18 cellular contexts compared by ENCODE assay signal in genomic region chr16:67708368-67708771, GRCh38. TPM values are rescaled to one million over a fixed set of nuclear protein-coding genes. Genes with fewer than 3 reads are reported as not detected.
DNase-seq lines count a peak whose midpoint lies in the region; ATAC-seq and TF ChIP-seq lines count a peak whose summit lies in the region.
"Had no signal": no experiment of that assay in that cellular context is flagged by ENCODE, and none has a peak within 500 bp of the region (broad histone marks: within the 10 kb centered on the region; RNA-seq: fewer than 3 reads in every experiment).

No MANE protein-coding gene starts in this region.

- no peak for TF ChIP-seq EP300 in suprapubic skin (IDR thresholded peaks at IDR 0.05)

- no peak for TF ChIP-seq POLR2A in suprapubic skin (IDR thresholded peaks at IDR 0.05)

- H3K4me3 ChIP-seq in epithelial cell of esophagus (ENCODE audit: low read length) = no peak overlapping the region
- no peak overlapping the region for H3K4me3 ChIP-seq in psoas muscle
- no peak overlapping the region for H3K4me3 ChIP-seq in suprapubic skin
- H3K4me3 ChIP-seq: gastroesophageal sphincter, SK-N-MC, tibial artery had no signal

- H3K27me3 ChIP-seq in psoas muscle (ENCODE audit: insufficient read depth in 3 of 3, low read length in 2 of 3) = no peaks in the 10 kb centered on the region
- no peaks in the 10 kb centered on the region for H3K27me3 ChIP-seq in suprapubic skin
- H3K27me3 ChIP-seq: gastroesophageal sphincter, tibial artery had no signal

- peak overlapping the region; percentile 81 for H3K27ac ChIP-seq in psoas muscle
- H3K27ac ChIP-seq in suprapubic skin = no peak overlapping the region
- H3K27ac ChIP-seq: gastroesophageal sphincter, SK-N-MC, tibial artery had no signal

- H3K9me3 ChIP-seq in psoas muscle (no peaks in the 10 kb centered on the region), suprapubic skin (no peaks in the 10 kb centered on the region)
- H3K9me3 ChIP-seq: gastroesophageal sphincter, tibial artery had no signal

- peak; percentile 43 for DNase-seq in EL
- peak; percentile 7 for DNase-seq in HT1080 (ENCODE audit: low read depth)
- peak; percentile 60 for DNase-seq in epithelial cell of esophagus (ENCODE audit: low read depth)
- DNase-seq in psoas muscle = peak; percentile 33 to 66
- DNase-seq in suprapubic skin (ENCODE audit: low spot score in 2 of 2) = no peak
- DNase-seq in GM19238 (ENCODE audit: insufficient read length, low spot score) = no peak
- DNase-seq: activated CD4-positive, CD25-positive, alpha-beta regulatory T cell; endodermal cell; kidney glomerular epithelial cell; NCI-H1694 treated with DMSO at 0.1 percent for 48 hours; NCI-H226; nephron progenitor cell; stimulated activated CD4-positive, alpha-beta T cell treated with anti-CD3 and anti-CD28 coated beads, Interleukin-12 subunit alpha, Interleukin-12 subunit beta, amount 100 ng/mL, for 4 hours; tibial artery had no signal

- H3K36me3 ChIP-seq in psoas muscle (ENCODE audit: insufficient read depth in 1 of 2, low read depth in 1 of 2) (no peaks in the 10 kb centered on the region), suprapubic skin (no peaks in the 10 kb centered on the region)
- H3K36me3 ChIP-seq: gastroesophageal sphincter, tibial artery had no signal

- TF ChIP-seq CTCF in epithelial cell of esophagus (IDR thresholded peaks at IDR 0.05; ENCODE audit: insufficient read depth, low read depth, low read length, missing control alignments) = no peak
- TF ChIP-seq CTCF in psoas muscle (IDR thresholded peaks at IDR 0.05) = no peak
- TF ChIP-seq CTCF in suprapubic skin (IDR thresholded peaks at IDR 0.05) = no peak

- H3K4me1 ChIP-seq in psoas muscle = peaks cover 44% of the 10 kb centered on the region
- H3K4me1 ChIP-seq in suprapubic skin = peaks cover 8% of the 10 kb centered on the region
- H3K4me1 ChIP-seq: gastroesophageal sphincter, tibial artery had no signal

- 10 to 32% (median 18%) methylated on average over 2 of the region's 2 CpGs for WGBS in psoas muscle, 3 donors
- WGBS in suprapubic skin = 49% methylated on average over 2 of the region's 2 CpGs

- intact Hi-C loops in psoas muscle (cut with DNase I) = no loop called here

- ATAC-seq in psoas muscle (peak; percentile 86 to 96 (median 94)), GM18520 (IDR thresholded peaks at IDR 0.05; ENCODE audit: unreplicated experiment) (no peak), HG02840 (IDR thresholded peaks at IDR 0.05; ENCODE audit: low FRiP score, unreplicated experiment) (no peak)
- ATAC-seq: gastroesophageal sphincter had no signal

RNA-seq across cellular contexts. Expression of gene GFOD2, which starts 10.7 kb away (rescaled TPM):
- 20.4 and 24.4 TPM in 2 replicates for total RNA-seq in HT1080 (2014; rRNA removed; shearing (Covaris generic))
- polyA plus RNA-seq in HT1080 (2015; cell fraction: cytosol; rRNA removed) = 17.7 and 18.4 TPM in 2 replicates
- polyA plus RNA-seq in HT1080 (2015; cell fraction: nucleus; rRNA removed) = 12.7 and 13.7 TPM in 2 replicates
- total RNA-seq in psoas muscle (10 to 100 TPM in 1 of 4 donors, 1 to 10 TPM in 3; 8.0 to 11.3 (median 9.0) TPM), suprapubic skin (10 to 100 TPM; 18.3 to 31.1 (median 25.9) TPM)
- polyA plus RNA-seq in psoas muscle = 10 to 100 TPM; 12.2 to 17.3 (median 17.0) TPM

RNA-seq across cellular contexts. Expression of gene C16orf86, which starts 41.8 kb away (rescaled TPM):
- total RNA-seq in HT1080 (2014; rRNA removed; shearing (Covaris generic)) = 0.27 and 2.5 TPM in 2 replicates
- polyA plus RNA-seq in HT1080 (2015; cell fraction: cytosol; rRNA removed) = 1.2 and 2.2 TPM in 2 replicates
- polyA plus RNA-seq in HT1080 (2015; cell fraction: nucleus; rRNA removed) = 2.9 and 4.9 TPM in 2 replicates
- total RNA-seq in psoas muscle (1 to 10 TPM; 5.1 to 7.3 (median 5.9) TPM), suprapubic skin (1 to 10 TPM; 2.1 to 6.8 (median 3.6) TPM)
- polyA plus RNA-seq in psoas muscle = 1 to 10 TPM; 2.6 to 6.5 (median 4.5) TPM

RNA-seq across cellular contexts. Expression of gene ENKD1, which starts 41.8 kb away (rescaled TPM):
- 25.6 and 26.2 TPM in 2 replicates for total RNA-seq in HT1080 (2014; rRNA removed; shearing (Covaris generic))
- polyA plus RNA-seq in HT1080 (2015; cell fraction: cytosol; rRNA removed) = 16.7 and 21.9 TPM in 2 replicates
- polyA plus RNA-seq in HT1080 (2015; cell fraction: nucleus; rRNA removed) = 36.8 and 45.7 TPM in 2 replicates
- total RNA-seq in psoas muscle (1 to 10 TPM; 6.5 to 7.6 (median 7.1) TPM), suprapubic skin (10 to 100 TPM; 10.1 to 33.6 (median 13.7) TPM)
- 10 to 100 TPM; 17.5 to 20.7 (median 19.2) TPM for polyA plus RNA-seq in psoas muscle

RNA-seq across cellular contexts. Expression of gene PARD6A, which starts 47.6 kb away (rescaled TPM):
- 2.8 and 3.8 TPM in 2 replicates for total RNA-seq in HT1080 (2014; rRNA removed; shearing (Covaris generic))
- polyA plus RNA-seq in HT1080 (2015; cell fraction: cytosol; rRNA removed) = 1.4 and 2.0 TPM in 2 replicates
- 0.17 and 0.95 TPM in 2 replicates for polyA plus RNA-seq in HT1080 (2015; cell fraction: nucleus; rRNA removed)
- 1 to 10 TPM; 4.9 to 6.8 (median 5.9) TPM for total RNA-seq in psoas muscle
- polyA plus RNA-seq in psoas muscle = 10 to 100 TPM in 1 of 3 donors, 1 to 10 TPM in 2; 8.0 to 11.0 (median 9.9) TPM
- total RNA-seq in suprapubic skin = 1 to 10 TPM; 2.3 to 4.3 (median 3.4) TPM

RNA-seq across cellular contexts. Expression of gene ACD, which starts 48.3 kb away (rescaled TPM):
- 39.8 and 47.9 TPM in 2 replicates for total RNA-seq in HT1080 (2014; rRNA removed; shearing (Covaris generic))
- 42.8 and 45.5 TPM in 2 replicates for polyA plus RNA-seq in HT1080 (2015; cell fraction: cytosol; rRNA removed)
- polyA plus RNA-seq in HT1080 (2015; cell fraction: nucleus; rRNA removed) = 56.2 and 75.2 TPM in 2 replicates
- total RNA-seq in psoas muscle (10 to 100 TPM in 1 of 4 donors, 1 to 10 TPM in 3; 4.9 to 10.2 (median 7.4) TPM), suprapubic skin (10 to 100 TPM; 17.6 to 33.9 (median 22.3) TPM)
- polyA plus RNA-seq in psoas muscle = 10 to 100 TPM in 2 of 3 donors, 1 to 10 TPM in 1; 8.9 to 16.7 (median 12.6) TPM

Comparison
In these comparisons a context has a peak if more than half of its experiments do, and no peak if none do; other contexts are left out.
1. DNase-seq: peak in EL (single experiment), HT1080 (single experiment), epithelial cell of esophagus (single experiment) and psoas muscle (2 of 2); none in suprapubic skin (0 of 2) and GM19238 (single experiment).
2. ATAC-seq: peak in psoas muscle (4 of 4); none in GM18520 (single experiment) and HG02840 (single experiment).